ENCODE assay signal across 9 cellular contexts in genomic region chr20:54123587-54124180, GRCh38. TPM values are rescaled to one million over a fixed set of nuclear protein-coding genes. Genes with fewer than 3 reads are reported as not detected.
A peak's percentile ranks its signal among the peaks of the same experiment; 100 is the strongest.
DNase-seq lines count a peak whose midpoint lies in the region; ATAC-seq and TF ChIP-seq lines count a peak whose summit lies in the region.
"Had no signal": no experiment of that assay in that cellular context is flagged by ENCODE, and none has a peak within 500 bp of the region (broad histone marks: within the 10 kb centered on the region; RNA-seq: fewer than 3 reads in every experiment).

No MANE protein-coding gene starts in this region.

- H3K4me3 ChIP-seq in AG10803 (ENCODE audit: low read length), result no peak overlapping the region
- H3K4me3 ChIP-seq in IMR-90 (ENCODE audit: insufficient read depth, low read depth, low read length), result no peak overlapping the region
- no peak overlapping the region for H3K4me3 ChIP-seq in mammary epithelial cell (replicated peaks in 1 of 3; ENCODE audit: insufficient read depth in 1 of 3, low read depth in 2 of 3, low read length in 3 of 3)
- H3K4me3 ChIP-seq in mesendoderm (ENCODE audit: low read length), result no peak overlapping the region
- H3K4me3 ChIP-seq: heart right ventricle had no signal

- POLR2A ChIA-PET in IMR-90 (lab: Charles Lee; ENCODE audit: unreplicated experiment), result no interaction called here

- BruUV-seq in IMR-90 (replicated peaks; lab: Mats Ljungman, UMichigan) (no TSS peak), mammary epithelial cell (replicated peaks; lab: Mats Ljungman, UMichigan) (no TSS peak)

- H3K18ac ChIP-seq in IMR-90 (ENCODE audit: low read depth, low read length), result no peak overlapping the region
- H3K18ac ChIP-seq in mesendoderm (ENCODE audit: low read length), result no peak overlapping the region

- no peak for TF ChIP-seq POLR2A in IMR-90 (IDR thresholded peaks at IDR 0.05; ENCODE audit: low read depth, low read length)

- peak; percentile 94 for DNase-seq in AG10803 (ENCODE audit: low read depth)
- DNase-seq in IMR-90, result peak; percentile 93
- peak; percentile 100 for DNase-seq in mammary epithelial cell
- DNase-seq in mesendoderm, result peak; percentile 99
- no peak for DNase-seq in activated CD4-positive, alpha-beta T cell treated with anti-CD3 and anti-CD28 coated beads for 48 hours
- no peak for DNase-seq in middle frontal gyrus (ENCODE audit: extremely low spot score, low spot score)
- DNase-seq: heart right ventricle had no signal

- H4K8ac ChIP-seq in IMR-90 (ENCODE audit: low read depth in 2 of 2, low read length in 2 of 2), result peak overlapping the region in 1 of 2 experiments; percentile 12; a peak in 1 of 4 replicates
- no peak overlapping the region for H4K8ac ChIP-seq in mesendoderm (ENCODE audit: low read depth, low read length)

- peak overlapping the region; percentile 55; the same call in 1 of the 2 replicates for H2BK20ac ChIP-seq in IMR-90 (ENCODE audit: low read depth, low read length)

- H3K4me1 ChIP-seq in IMR-90 (ENCODE audit: control insufficient read depth, insufficient read depth, low read length) (peaks cover 10% of the 10 kb centered on the region), mammary epithelial cell (ENCODE audit: insufficient read depth, low read length) (peaks cover 50% of the 10 kb centered on the region), mesendoderm (ENCODE audit: control insufficient read depth, low read depth, low read length) (peaks cover 2% of the 10 kb centered on the region)
- H3K4me1 ChIP-seq: heart right ventricle had no signal

- H3K14ac ChIP-seq in IMR-90 (replicated peaks; ENCODE audit: low read depth, low read length), result peak overlapping the region; percentile 7; the same call in 1 of the 2 replicates

- H3K56ac ChIP-seq in IMR-90 (ENCODE audit: extremely low read depth, insufficient read depth, low read length) (no peak overlapping the region), mesendoderm (ENCODE audit: low read length) (peak overlapping the region; percentile 63)

- no peak overlapping the region for H2AK9ac ChIP-seq in IMR-90 (replicated peaks; ENCODE audit: low read depth, low read length, poor library complexity)

- no peaks in the 10 kb centered on the region for H3K9me3 ChIP-seq in IMR-90 (ENCODE audit: control insufficient read depth, insufficient read depth, low read length)
- H3K9me3 ChIP-seq in mammary epithelial cell (replicated peaks; ENCODE audit: insufficient read depth, low read length), result no peaks in the 10 kb centered on the region
- H3K9me3 ChIP-seq: heart right ventricle had no signal

- H3K79me1 ChIP-seq in IMR-90 (ENCODE audit: low read depth in 1 of 2, low read length in 2 of 2) (no peaks in the 10 kb centered on the region), mesendoderm (ENCODE audit: low read length) (no peaks in the 10 kb centered on the region)

- H3K27me3 ChIP-seq in IMR-90 (ENCODE audit: control insufficient read depth, insufficient read depth, low read length) (no peaks in the 10 kb centered on the region), mammary epithelial cell (ENCODE audit: insufficient read depth, low read length) (no peaks in the 10 kb centered on the region), mesendoderm (ENCODE audit: insufficient read depth, low read length, poor library complexity) (no peaks in the 10 kb centered on the region)

- CTCF ChIA-PET in IMR-90 (lab: Yijun Ruan, JAX), result interaction anchor here (1.1 kb wide), 1 partner anchor 84 kb away, joined by 4 read pairs; the partner anchor contains the start of gene PFDN4
- CTCF ChIA-PET in mammary epithelial cell (lab: Charles Lee; ENCODE audit: low non-redundant PET), result interaction anchor here (0.6 kb wide), 1 partner anchor 25 kb away, joined by 5 read pairs; no protein-coding TSS in a partner anchor

- H3K4me2 ChIP-seq in IMR-90 (ENCODE audit: low read depth, low read length) (no peak overlapping the region; the same call in 1 of the 2 replicates), mammary epithelial cell (ENCODE audit: insufficient read depth, low read depth, low read length) (peak overlapping the region; percentile 65), mesendoderm (ENCODE audit: low read length) (no peak overlapping the region)

- no peak overlapping the region for H3K9ac ChIP-seq in IMR-90 (ENCODE audit: low read depth, low read length)
- peak overlapping the region; percentile 64 for H3K9ac ChIP-seq in mammary epithelial cell (ENCODE audit: insufficient read depth, low read length)
- no peak overlapping the region for H3K9ac ChIP-seq in mesendoderm (ENCODE audit: low read length)

- H2AFZ ChIP-seq in IMR-90 (replicated peaks; ENCODE audit: low read length, poor library complexity) (peak overlapping the region; percentile 71), mammary epithelial cell (ENCODE audit: low read depth, low read length) (no peak overlapping the region)

- peak; percentile 87 for ATAC-seq in IMR-90 (ENCODE audit: low read depth)
- ATAC-seq in HG02973 (IDR thresholded peaks at IDR 0.05; ENCODE audit: unreplicated experiment), result no peak
- ATAC-seq in HG03565 (IDR thresholded peaks at IDR 0.05; ENCODE audit: unreplicated experiment), result no peak

- H3K36me3 ChIP-seq in IMR-90 (ENCODE audit: control insufficient read depth, insufficient read depth, low read length) (no peaks in the 10 kb centered on the region), mammary epithelial cell (ENCODE audit: insufficient read depth, low read length) (no peaks in the 10 kb centered on the region), mesendoderm (ENCODE audit: control insufficient read depth, insufficient read depth, low read length) (no peaks in the 10 kb centered on the region)
- H3K36me3 ChIP-seq: heart right ventricle had no signal

- H4K20me1 ChIP-seq in IMR-90 (ENCODE audit: insufficient read depth, low read length) (no peaks in the 10 kb centered on the region), mammary epithelial cell (ENCODE audit: insufficient read depth, low read length) (no peaks in the 10 kb centered on the region)

- no peak overlapping the region for H3K23ac ChIP-seq in IMR-90 (ENCODE audit: low read depth, low read length)
- H3K23ac ChIP-seq in mesendoderm (ENCODE audit: low read length), result no peak overlapping the region

- TF ChIP-seq CTCF in AG10803 (conservative IDR thresholded peaks at IDR 0.05; ENCODE audit: low read length), result 0 out of 2 replicates have a peak, but pooled peaks have one; percentile 3
- TF ChIP-seq CTCF in IMR-90 (conservative IDR thresholded peaks at IDR 0.05; ENCODE audit: low read depth, low read length), result no peak
- TF ChIP-seq CTCF in mammary epithelial cell (conservative IDR thresholded peaks at IDR 0.05 in 1 of 2, IDR thresholded peaks at IDR 0.05 in 1 of 2; ENCODE audit: extremely low read depth in 1 of 2, insufficient read depth in 1 of 2, low read depth in 1 of 2, low read length in 2 of 2), result no peak

- in situ Hi-C loops in IMR-90 (cut with MboI; ENCODE audit: low sequenced_read_pairs), result no loop called here
- in situ Hi-C loops in mammary epithelial cell (cut with MboI; ENCODE audit: low sequenced_read_pairs in 2 of 2), result no loop called here

- peak overlapping the region; percentile 41; the same call in 1 of the 2 replicates for H2AK5ac ChIP-seq in IMR-90 (ENCODE audit: low read depth, low read length)
- no peak overlapping the region for H2AK5ac ChIP-seq in mesendoderm (ENCODE audit: low read length)

- no peak overlapping the region for H4K91ac ChIP-seq in IMR-90 (ENCODE audit: insufficient read depth, low read depth, low read length)

- intact Hi-C loops in IMR-90 (cut with micrococcal nuclease) (no loop called here), mammary epithelial cell (cut with micrococcal nuclease) (loop anchor here (1.0 kb wide), 4 partner anchors 9 to 18 kb away; no protein-coding TSS in a partner anchor)

- WGBS in IMR-90 (ENCODE audit: extremely low coverage in 2 of 2, insufficient read length in 1 of 2), 2 experiments, result 19% methylated on average over 2 of the region's 11 CpGs; no CpG with 5 or more reads in 1 of the 2 experiments
- WGBS in mammary epithelial cell (ENCODE audit: low coverage, missing lambda C conversion rate), result 0% methylated on average over 9 of the region's 11 CpGs
- no CpG with 5 or more reads among the region's 11 CpGs for WGBS in mesendoderm (ENCODE audit: extremely low coverage, insufficient coverage, low lambda C conversion rate)

- H3K27ac ChIP-seq in IMR-90 (ENCODE audit: insufficient read depth, low read length) (peak overlapping the region; percentile 1), mammary epithelial cell (ENCODE audit: insufficient read depth, low read depth, low read length) (peak overlapping the region; percentile 98), mesendoderm (ENCODE audit: low read depth, low read length) (peak overlapping the region; percentile 13)

- peaks cover 10% of the 10 kb centered on the region for H3K9me1 ChIP-seq in IMR-90 (ENCODE audit: insufficient read depth, low read length)

- H2BK15ac ChIP-seq in IMR-90 (ENCODE audit: low read depth, low read length), result peak overlapping the region; percentile 23; the same call in 2 of the 3 replicates
- no peak overlapping the region for H2BK15ac ChIP-seq in mesendoderm (replicated peaks; ENCODE audit: low read depth)

- H4K5ac ChIP-seq in IMR-90 (ENCODE audit: low read depth, low read length) (peak overlapping the region; percentile 1; the same call in 1 of the 2 replicates), mesendoderm (ENCODE audit: low read length) (no peak overlapping the region)

- H2BK5ac ChIP-seq in IMR-90 (ENCODE audit: low read depth, low read length, poor library complexity, severe bottlenecking), result peak overlapping the region; percentile 57
- peak overlapping the region; percentile 68 for H2BK5ac ChIP-seq in mesendoderm (ENCODE audit: low read length)

- no peak for TF ChIP-seq RAD21 in IMR-90 (IDR thresholded peaks at IDR 0.05; ENCODE audit: low read length)

- H2BK120ac ChIP-seq in IMR-90 (ENCODE audit: low read depth, low read length), result peak overlapping the region; percentile 21
- H2BK120ac ChIP-seq in mesendoderm (ENCODE audit: low read depth, low read length), result no peak overlapping the region

- H3K79me2 ChIP-seq in mammary epithelial cell (ENCODE audit: insufficient read depth, low read length), result no peaks in the 10 kb centered on the region
- H3K79me2 ChIP-seq in mesendoderm (ENCODE audit: control insufficient read depth, insufficient read depth, low read length), result no peaks in the 10 kb centered on the region

- dilution Hi-C loops in IMR-90 (cut with HindIII; ENCODE audit: low sequenced_read_pairs, unreplicated experiment), result no loop called here
- dilution Hi-C loops in mammary epithelial cell (cut with HindIII; ENCODE audit: low sequenced_read_pairs), result no loop called here

- peak overlapping the region; percentile 39 for H3K4ac ChIP-seq in IMR-90 (ENCODE audit: low read depth, low read length)
- H3K4ac ChIP-seq in mesendoderm (ENCODE audit: low read depth, low read length), result no peak overlapping the region

RNA-seq across cellular contexts. Expression of gene CYP24A1, which starts 50.1 kb away (rescaled TPM):
- not detected in 2 replicates for total RNA-seq in IMR-90 (2012; rRNA removed)
- not detected in 2 replicates for polyA plus RNA-seq in IMR-90 (2012; rRNA removed)
- not detected in 2 replicates for polyA plus RNA-seq in IMR-90 (2012; cell fraction: cytosol; rRNA removed)
- not detected in 2 replicates for polyA plus RNA-seq in IMR-90 (2012; cell fraction: nucleus; rRNA removed; ENCODE audit: low replicate concordance)
- 1 to 10 TPM; 1.3 to 6.2 TPM for total RNA-seq in mammary epithelial cell
- 4.7 TPM for polyA plus RNA-seq in mammary epithelial cell
- 8.2 TPM for polyA minus RNA-seq in mammary epithelial cell
- polyA plus RNA-seq in mesendoderm (2013, experiment 1 of 2), result 0.81 TPM
- 0.91 TPM for polyA plus RNA-seq in mesendoderm (2013, experiment 2 of 2)
- total RNA-seq: heart right ventricle had no signal
- polyA plus RNA-seq: heart right ventricle had no signal

RNA-seq across cellular contexts. Expression of gene BCAS1, which starts 53.3 kb away (rescaled TPM):
- total RNA-seq in IMR-90 (2012; rRNA removed) (under 0.01 TPM in 2 replicates), mammary epithelial cell (not detected)
- polyA plus RNA-seq in IMR-90 (2012; rRNA removed) (not detected in 2 replicates), mammary epithelial cell (not detected)
- polyA plus RNA-seq in IMR-90 (2012; cell fraction: cytosol; rRNA removed), result not detected in 2 replicates
- polyA plus RNA-seq in IMR-90 (2012; cell fraction: nucleus; rRNA removed; ENCODE audit: low replicate concordance), result not detected in 2 replicates
- not detected for polyA minus RNA-seq in mammary epithelial cell
- polyA plus RNA-seq in mesendoderm (2013, experiment 1 of 2), result 0.13 TPM
- 0.11 TPM for polyA plus RNA-seq in mesendoderm (2013, experiment 2 of 2)
- total RNA-seq: heart right ventricle had no signal

Comparison
In these comparisons a context has a peak if more than half of its experiments do, and no peak if none do; other contexts are left out.
1. DNase-seq: peak in AG10803 (single experiment), IMR-90 (single experiment), mammary epithelial cell (single experiment) and mesendoderm (single experiment); none in activated CD4-positive, alpha-beta T cell treated with anti-CD3 and anti-CD28 coated beads for 48 hours (single experiment) and middle frontal gyrus (single experiment).
2. H3K27ac ChIP-seq: peak in every context shown above with its lines; median percentile 98 in mammary epithelial cell; 13 in mesendoderm; 1 in IMR-90.